ENCODE assay signal across 13 cellular contexts in the genomic region with DNA sequence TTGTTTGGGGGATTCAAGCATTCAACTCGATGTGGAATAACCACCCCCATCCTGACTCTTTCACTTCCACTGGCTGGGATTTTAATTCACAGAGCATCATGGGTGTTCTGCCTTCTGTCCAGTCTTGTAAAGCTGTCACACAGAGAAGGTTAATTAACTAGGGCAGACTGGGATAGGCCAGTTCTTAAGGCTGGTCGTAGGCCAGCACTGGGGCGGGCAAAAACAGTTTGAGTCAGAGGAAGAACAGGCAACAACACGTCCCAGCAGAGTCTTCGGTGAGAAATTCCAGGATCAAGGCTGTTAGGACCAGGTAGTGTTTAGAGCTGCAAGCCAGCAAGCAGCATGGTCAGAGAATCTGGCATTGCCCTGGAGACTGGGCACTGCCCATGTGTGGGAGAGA. TPM values are rescaled to one million over a fixed set of nuclear protein-coding genes. Genes with fewer than 3 reads are reported as not detected.
DNase-seq lines count a peak whose midpoint lies in the region; ATAC-seq, FAIRE-seq and TF ChIP-seq lines count a peak whose summit lies in the region.
"Had no signal": no experiment of that assay in that cellular context is flagged by ENCODE, and none has a peak within 500 bp of the region (broad histone marks: within the 10 kb centered on the region; RNA-seq: fewer than 3 reads in every experiment).

No MANE protein-coding gene starts in this region.

- DNase-seq in ELR (ENCODE audit: low read depth) (peak; percentile 43), astrocyte (ENCODE audit: low read depth) (peak; percentile 65), foreskin keratinocyte (peak; percentile 89 to 93), omental fat pad (ENCODE audit: low spot score) (no peak), glutamatergic neuron (no peak), NCI-H1694 (lab: John Stamatoyannopoulos, UW) (no peak)
- DNase-seq in stimulated activated CD4-positive, alpha-beta T cell treated with anti-CD3 and anti-CD28 coated beads, Interleukin-15, amount 100 ng/mL, for 24 hours: no peak
- DNase-seq: COR-L47, NCI-H526 treated with DMSO at 0.1 percent for 48 hours, T1000 had no signal

- peak overlapping the region; percentile 56 for H2AFZ ChIP-seq in astrocyte (ENCODE audit: low read depth, low read length)

- peaks cover 17% of the 10 kb centered on the region for H4K20me1 ChIP-seq in astrocyte (ENCODE audit: insufficient read depth, low read length)

- H3K4me3 Mint-ChIP-seq in astrocyte (ENCODE audit: unreplicated experiment): no peak overlapping the region
- H3K4me3 Mint-ChIP-seq in glutamatergic neuron (ENCODE audit: unreplicated experiment): no peak overlapping the region
- H3K4me3 Mint-ChIP-seq: IgD-negative memory B cell had no signal

- ATAC-seq in foreskin keratinocyte: peak; percentile 76
- ATAC-seq in omental fat pad (ENCODE audit: low FRiP score): peak; percentile 8
- no peak for ATAC-seq in GM21423 (IDR thresholded peaks at IDR 0.05; ENCODE audit: unreplicated experiment)

- H3K9me3 ChIP-seq in astrocyte (ENCODE audit: insufficient read depth, low read depth, low read length): no peaks in the 10 kb centered on the region
- H3K9me3 ChIP-seq: ovary had no signal

- H3K27ac ChIP-seq in astrocyte (ENCODE audit: low read depth, low read length) (no peak overlapping the region), foreskin keratinocyte (peak overlapping the region; percentile 29)
- H3K27ac ChIP-seq: ovary had no signal

- H3K36me3 Mint-ChIP-seq in astrocyte (ENCODE audit: low read depth, unreplicated experiment): peaks cover 3% of the 10 kb centered on the region
- no peaks in the 10 kb centered on the region for H3K36me3 Mint-ChIP-seq in glutamatergic neuron (ENCODE audit: unreplicated experiment)
- H3K36me3 Mint-ChIP-seq: IgD-negative memory B cell had no signal

- peak; percentile 23 for FAIRE-seq in astrocyte (lab: Jason Lieb, UNC)

- H3K4me1 ChIP-seq in astrocyte (ENCODE audit: insufficient read depth, low read length) (peaks cover 20% of the 10 kb centered on the region), foreskin keratinocyte (peaks cover 28% of the 10 kb centered on the region)

- H3K9me3 Mint-ChIP-seq in astrocyte (ENCODE audit: unreplicated experiment): no peaks in the 10 kb centered on the region
- peaks cover 6% of the 10 kb centered on the region for H3K9me3 Mint-ChIP-seq in glutamatergic neuron (ENCODE audit: unreplicated experiment)
- H3K9me3 Mint-ChIP-seq: IgD-negative memory B cell had no signal

- no peak overlapping the region for H3K9ac ChIP-seq in astrocyte (ENCODE audit: low read length)

- TF ChIP-seq CTCF in astrocyte (IDR thresholded peaks at IDR 0.05; ENCODE audit: insufficient read depth, low read depth, low read length) (no peak), foreskin keratinocyte (conservative IDR thresholded peaks at IDR 0.05) (no peak), omental fat pad (IDR thresholded peaks at IDR 0.05) (no peak), glutamatergic neuron (IDR thresholded peaks at IDR 0.05; ENCODE audit: partially characterized antibody, unreplicated experiment) (no peak)

- no peaks in the 10 kb centered on the region for H3K36me3 ChIP-seq in astrocyte (ENCODE audit: insufficient read depth, low read length)
- H3K36me3 ChIP-seq: ovary had no signal

- H3K4me1 Mint-ChIP-seq in astrocyte (ENCODE audit: low read depth, unreplicated experiment): peaks cover 16% of the 10 kb centered on the region
- peaks cover 4% of the 10 kb centered on the region for H3K4me1 Mint-ChIP-seq in glutamatergic neuron (ENCODE audit: low read depth, unreplicated experiment)

- H3K27me3 Mint-ChIP-seq in astrocyte (ENCODE audit: low read depth, unreplicated experiment) (no peaks in the 10 kb centered on the region), glutamatergic neuron (ENCODE audit: unreplicated experiment) (peaks cover 5% of the 10 kb centered on the region)

- peak overlapping the region; percentile 40 for H3K4me2 ChIP-seq in astrocyte (ENCODE audit: low read length)

- no peak overlapping the region for H3K27ac Mint-ChIP-seq in astrocyte (ENCODE audit: unreplicated experiment)
- H3K27ac Mint-ChIP-seq in glutamatergic neuron (ENCODE audit: unreplicated experiment): no peak overlapping the region
- H3K27ac Mint-ChIP-seq: IgD-negative memory B cell had no signal

- no peak overlapping the region for H3K4me3 ChIP-seq in astrocyte (ENCODE audit: insufficient read depth, low read depth, low read length)
- H3K4me3 ChIP-seq: ovary had no signal

- H3K27me3 ChIP-seq in astrocyte (ENCODE audit: insufficient read depth, low read length): no peaks in the 10 kb centered on the region
- no peaks in the 10 kb centered on the region for H3K27me3 ChIP-seq in foreskin keratinocyte
- H3K27me3 ChIP-seq: ovary had no signal

- H3K79me2 ChIP-seq in astrocyte (ENCODE audit: insufficient read depth, low read length): peaks cover 19% of the 10 kb centered on the region

RNA-seq across cellular contexts. Expression of gene RNF152, which starts 4.0 kb away (rescaled TPM):
- total RNA-seq in astrocyte (68.7 and 73.9 TPM in 2 replicates), foreskin keratinocyte (13.1 and 14.4 TPM in 2 replicates), omental fat pad (10 to 100 TPM in 3 of 4 donors, 1 to 10 TPM in 1; 4.2 to 20.5 (median 14.0) TPM), glutamatergic neuron (ENCODE audit: unreplicated experiment) (16.9 TPM)
- 2.1 TPM in 2 replicates for polyA plus RNA-seq in foreskin keratinocyte
- polyA plus RNA-seq: IgD-negative memory B cell had no signal

Comparison
In these comparisons a context has a peak if more than half of its experiments do, and no peak if none do; other contexts are left out.
1. DNase-seq: peak in ELR (single experiment), astrocyte (single experiment) and foreskin keratinocyte (2 of 2); none in omental fat pad (single experiment), stimulated activated CD4-positive, alpha-beta T cell treated with anti-CD3 and anti-CD28 coated beads, Interleukin-15, amount 100 ng/mL, for 24 hours (single experiment), glutamatergic neuron (single experiment) and NCI-H1694 (single experiment).